Comparison of ENCODE assay signal across 20 cellular contexts in the genomic region with DNA sequence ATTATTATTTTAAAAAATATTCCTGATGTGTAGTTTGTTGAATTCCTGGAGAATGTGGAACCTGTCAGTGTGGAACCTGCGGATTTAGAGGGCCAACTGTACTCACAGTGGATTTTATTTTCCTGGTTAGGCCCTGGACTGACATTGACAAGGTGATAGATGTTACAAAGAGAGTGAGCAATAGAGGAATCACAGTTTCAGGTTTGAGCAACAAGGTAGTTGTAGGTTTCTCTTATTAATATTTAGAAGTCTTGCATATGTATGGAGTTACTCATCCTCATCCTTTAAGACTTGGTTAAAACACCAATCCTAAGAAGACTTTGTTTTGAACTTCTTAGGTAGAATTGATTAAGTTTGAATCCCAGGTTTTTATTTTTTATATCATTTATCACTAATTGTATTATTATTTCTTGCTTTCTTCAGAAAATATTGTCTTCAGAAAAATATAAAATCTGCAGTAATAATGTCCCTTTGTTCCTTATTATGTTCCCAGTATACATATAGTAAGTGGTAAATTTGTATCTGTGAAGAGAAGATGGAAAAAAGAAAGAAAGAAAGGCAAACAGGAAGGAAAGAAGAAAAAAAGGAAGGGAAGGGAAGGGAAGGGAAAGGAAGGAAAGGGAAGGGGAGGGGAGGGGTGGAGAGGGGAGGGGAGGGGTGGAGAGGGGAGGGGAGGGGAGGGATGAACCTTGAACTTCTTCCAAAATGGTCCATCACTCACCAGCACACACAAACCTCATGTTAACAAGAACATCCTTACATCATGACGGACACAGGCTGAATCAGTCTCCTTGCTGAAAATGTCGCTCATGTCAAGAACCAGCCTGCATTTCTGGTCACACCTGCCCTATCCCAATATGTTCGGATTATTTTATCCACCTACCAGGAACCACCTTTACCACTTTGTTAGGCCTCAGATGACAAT.
"Had no signal": no experiment of that assay in that cellular context is flagged by ENCODE, and none has a peak within 500 bp of the region (broad histone marks: within the 10 kb centered on the region; RNA-seq: fewer than 3 reads in every experiment).

No MANE protein-coding gene starts in this region.

- H3K9me3 ChIP-seq: SJSA1 had no signal

- H3K27me3 ChIP-seq: SJSA1 had no signal

- FAIRE-seq: RCC 7860 had no signal

- H3K36me3 ChIP-seq: SJSA1 had no signal

- H3K27ac ChIP-seq: SJSA1, SK-N-MC had no signal

- H3K4me3 ChIP-seq: SJSA1, SK-N-MC had no signal

- H3K4me1 ChIP-seq: SJSA1 had no signal

- DNase-seq: IMR-90, Kasumi-1, KG1, MV-4-11, NCI-H1048, NCI-H1105, NCI-H1436 treated with DMSO at 0.1 percent for 48 hours, NCI-H1694, NCI-H1930, NCI-H2081, NCI-H2107, NCI-H2227 treated with DMSO at 0.1 percent for 48 hours, NCI-H524, NCI-H526 treated with DMSO at 0.1 percent for 48 hours, Right ventricle myocardium superior, RPMI8226, SIG-M5 had no signal
